Comparison of ENCODE assay signal across 26 cellular contexts in genomic region chr16:53968896-53969295, GRCh38.
DNase-seq lines count a peak whose midpoint lies in the region; ATAC-seq and TF ChIP-seq lines count a peak whose summit lies in the region.
"Had no signal": no experiment of that assay in that cellular context is flagged by ENCODE, and none has a peak within 500 bp of the region (broad histone marks: within the 10 kb centered on the region; RNA-seq: fewer than 3 reads in every experiment).

No MANE protein-coding gene starts in this region.

- ATAC-seq in T-helper 17 cell (no peak), GM18511 (IDR thresholded peaks at IDR 0.05; ENCODE audit: unreplicated experiment) (no peak)
- ATAC-seq: activated CD4-positive, alpha-beta T cell treated with anti-CD3 and anti-CD28 coated beads for 36 hours; lower lobe of right lung; naive thymus-derived CD4-positive, alpha-beta T cell; upper lobe of right lung had no signal

- TF ChIP-seq CTCF in fibroblast of mammary gland (conservative IDR thresholded peaks at IDR 0.05; ENCODE audit: control insufficient read depth, insufficient read depth, low read depth, low read length): no peak

- peaks cover 8% of the 10 kb centered on the region for H3K4me1 Mint-ChIP-seq in T-helper 17 cell
- H3K4me1 Mint-ChIP-seq: activated CD4-positive, alpha-beta T cell treated with anti-CD3 and anti-CD28 coated beads for 36 hours; activated naive CD4-positive, alpha-beta T cell treated with anti-CD3 and anti-CD28 coated beads, Interleukin-2, amount 50 U/mL, for 24 hours had no signal

- peak overlapping the region; percentile 4 for H3K27ac Mint-ChIP-seq in T-helper 17 cell
- H3K27ac Mint-ChIP-seq: activated CD4-positive, alpha-beta T cell treated with anti-CD3 and anti-CD28 coated beads for 36 hours; activated naive CD4-positive, alpha-beta T cell treated with anti-CD3 and anti-CD28 coated beads, Interleukin-2, amount 50 U/mL, for 24 hours; activated T-helper 2 cell treated with anti-CD3 and anti-CD28 coated beads, Interferon-gamma antibody, Interleukin-2, Interleukin-4, amounts not matched to agents 10 μg/mL and 5 μg/mL and 100 μg/mL, durations not matched to agents 14 hours and 24 hours and 36 hours; CD4-positive, alpha-beta T cell; naive thymus-derived CD4-positive, alpha-beta T cell had no signal

- DNase-seq in NCI-H2171 treated with DMSO at 0.1 percent for 48 hours (lab: John Stamatoyannopoulos, UW): peak; percentile 64
- DNase-seq in NCI-H2171 (lab: John Stamatoyannopoulos, UW): no peak
- DNase-seq in T-helper 17 cell: no peak
- peak; percentile 38 for DNase-seq in fibroblast of mammary gland (ENCODE audit: low read depth)
- no peak for DNase-seq in activated T-cell treated with anti-CD3 and anti-CD28 coated beads for 4 hours
- no peak for DNase-seq in stimulated activated CD4-positive, alpha-beta T cell treated with anti-CD3 and anti-CD28 coated beads, Interleukin-4, amount 100 ng/mL, for 4 hours
- DNase-seq in effector CD8-positive, alpha-beta T cell (lab: John Stamatoyannopoulos, UW): no peak
- DNase-seq: activated CD4-positive, alpha-beta T cell treated with anti-CD3 and anti-CD28 coated beads for 36 hours; CD4-positive, alpha-beta T cell; colonic mucosa; effector memory CD4-positive, alpha-beta T cell; KG1; lower lobe of right lung; MG63; naive thymus-derived CD4-positive, alpha-beta T cell; NCI-H2081 treated with DMSO at 0.1 percent for 48 hours; NCI-H345; NCI-H774; Peyer's patch; SHP77; stimulated activated naive CD4-positive, alpha-beta T cell; upper lobe of right lung had no signal

- H3K4me3 Mint-ChIP-seq in T-helper 17 cell: no peak overlapping the region
- H3K4me3 Mint-ChIP-seq: activated CD4-positive, alpha-beta T cell treated with anti-CD3 and anti-CD28 coated beads for 36 hours; activated naive CD4-positive, alpha-beta T cell treated with anti-CD3 and anti-CD28 coated beads, Interleukin-2, amount 50 U/mL, for 24 hours; CD4-positive, alpha-beta T cell; naive thymus-derived CD4-positive, alpha-beta T cell had no signal

- no peaks in the 10 kb centered on the region for H3K27me3 Mint-ChIP-seq in T-helper 17 cell
- H3K27me3 Mint-ChIP-seq: activated CD4-positive, alpha-beta T cell treated with anti-CD3 and anti-CD28 coated beads for 36 hours; activated naive CD4-positive, alpha-beta T cell treated with anti-CD3 and anti-CD28 coated beads, Interleukin-2, amount 50 U/mL, for 24 hours; CD4-positive, alpha-beta T cell; naive thymus-derived CD4-positive, alpha-beta T cell had no signal

- no peak overlapping the region for H3K4me3 ChIP-seq in fibroblast of mammary gland (ENCODE audit: control insufficient read depth, low read depth, low read length)
- H3K4me3 ChIP-seq: colonic mucosa, heart left ventricle, lower lobe of right lung, MG63, Peyer's patch, upper lobe of right lung had no signal

- H3K36me3 Mint-ChIP-seq in T-helper 17 cell (ENCODE audit: low read depth): no peaks in the 10 kb centered on the region

- H3K9me3 ChIP-seq in T-helper 17 cell (ENCODE audit: control insufficient read depth, low read length, poor library complexity, severe bottlenecking): no peaks in the 10 kb centered on the region
- H3K9me3 ChIP-seq: colonic mucosa, heart left ventricle, lower lobe of right lung, MG63, Peyer's patch, upper lobe of right lung had no signal

Comparison
In these comparisons a context has a peak if more than half of its experiments do, and no peak if none do; other contexts are left out.
1. DNase-seq: peak in NCI-H2171 treated with DMSO at 0.1 percent for 48 hours (single experiment) and fibroblast of mammary gland (single experiment); none in NCI-H2171 (single experiment), T-helper 17 cell (0 of 3), activated T-cell treated with anti-CD3 and anti-CD28 coated beads for 4 hours (single experiment), stimulated activated CD4-positive, alpha-beta T cell treated with anti-CD3 and anti-CD28 coated beads, Interleukin-4, amount 100 ng/mL, for 4 hours (0 of 2) and effector CD8-positive, alpha-beta T cell (single experiment).